ENCODE assay signal across 12 cellular contexts in genomic region chr7:140624903-140625558, GRCh38. TPM values are rescaled to one million over a fixed set of nuclear protein-coding genes. Genes with fewer than 3 reads are reported as not detected.
DNase-seq lines count a peak whose midpoint lies in the region; ATAC-seq and TF ChIP-seq lines count a peak whose summit lies in the region.
"Not testable (repeated sequence)": the region's sequence is repeated elsewhere in the genome, so short reads cannot be mapped to it uniquely, and the experiment has no call there.
"Had no signal": no experiment of that assay in that cellular context is flagged by ENCODE, and none has a peak within 500 bp of the region (broad histone marks: within the 10 kb centered on the region; RNA-seq: fewer than 3 reads in every experiment).

No MANE protein-coding gene starts in this region.

- not testable (repeated sequence) for TF ChIP-seq CTCF in chondrocyte (IDR thresholded peaks at IDR 0.05); fibroblast of villous mesenchyme (IDR thresholded peaks at IDR 0.05; ENCODE audit: insufficient read depth, low read depth, low read length); hepatocyte (IDR thresholded peaks at IDR 0.05; ENCODE audit: poor library complexity); nephron progenitor cell (IDR thresholded peaks at IDR 0.05); gastrocnemius medialis (IDR thresholded peaks at IDR 0.05 in 4 of 5, conservative IDR thresholded peaks at IDR 0.05 in 1 of 5); uterus (IDR thresholded peaks at IDR 0.05)

- not testable (repeated sequence) for H2AFZ ChIP-seq in hepatocyte

- H3K9me3 ChIP-seq in HUES6 (ENCODE audit: control insufficient read depth, insufficient read depth, low read depth, low read length); SJSA1 (replicated peaks); hepatocyte (ENCODE audit: low read depth); gastrocnemius medialis; uterus: not testable (repeated sequence)

- H3K4me1 Mint-ChIP-seq in chondrocyte (ENCODE audit: low read depth) (peaks cover 54% of the 10 kb centered on the region), nephron progenitor cell (peaks cover 27% of the 10 kb centered on the region)

- ATAC-seq in gastrocnemius medialis: not testable (repeated sequence)

- WGBS in hepatocyte (ENCODE audit: low lambda C conversion rate, missing lambda C conversion rate): 90% methylated on average over 17 of the region's 17 CpGs

- TF ChIP-seq POLR2A in gastrocnemius medialis (IDR thresholded peaks at IDR 0.05); uterus (IDR thresholded peaks at IDR 0.05): not testable (repeated sequence)

- H3K4me1 ChIP-seq in HUES6 (ENCODE audit: control insufficient read depth, insufficient read depth, low read length) (peaks cover 28% of the 10 kb centered on the region), SJSA1 (replicated peaks) (peaks cover 69% of the 10 kb centered on the region), hepatocyte (ENCODE audit: insufficient read depth) (peaks cover 19% of the 10 kb centered on the region), gastrocnemius medialis (peaks cover 8 to 14% of the 10 kb centered on the region in 2 donors), uterus (peaks cover 5 to 24% of the 10 kb centered on the region in 2 donors)

- not testable (repeated sequence) for H3K9ac ChIP-seq in HUES6 (ENCODE audit: low read length)

- not testable (repeated sequence) for H3K27me3 Mint-ChIP-seq in chondrocyte (ENCODE audit: low read depth); nephron progenitor cell (ENCODE audit: low read depth, poor library complexity)

- H3K79me2 ChIP-seq in hepatocyte: not testable (repeated sequence)

- H4K20me1 ChIP-seq in hepatocyte (ENCODE audit: insufficient read depth, poor library complexity, severe bottlenecking): not testable (repeated sequence)

- H3K27ac ChIP-seq in HUES6 (ENCODE audit: low read depth, low read length): peak overlapping the region; percentile 85; the same call in 1 of the 2 replicates
- peak overlapping the region; percentile 91 for H3K27ac ChIP-seq in SJSA1
- peak overlapping the region; percentile 87 for H3K27ac ChIP-seq in hepatocyte
- H3K27ac ChIP-seq in gastrocnemius medialis: peak overlapping the region; percentile 58 to 71 (median 62)
- H3K27ac ChIP-seq in uterus: peak overlapping the region; percentile 72 to 87

- not testable (repeated sequence) for H3K4me3 ChIP-seq in HUES6 (ENCODE audit: low read depth, low read length); SJSA1; fibroblast of villous mesenchyme (ENCODE audit: low read depth, low read length); hepatocyte; gastrocnemius medialis; uterus

- not testable (repeated sequence) for H3K4me3 Mint-ChIP-seq in chondrocyte (ENCODE audit: unreplicated experiment)
- peak overlapping the region; percentile 26 for H3K4me3 Mint-ChIP-seq in nephron progenitor cell

- not testable (repeated sequence) for H3K36me3 Mint-ChIP-seq in chondrocyte (ENCODE audit: low read depth)
- H3K36me3 Mint-ChIP-seq in nephron progenitor cell (ENCODE audit: low read depth): peaks cover 38% of the 10 kb centered on the region

- not testable (repeated sequence) for H3K27me3 ChIP-seq in HUES6 (ENCODE audit: control insufficient read depth, insufficient read depth, low read length); SJSA1 (replicated peaks); hepatocyte; gastrocnemius medialis; uterus

- intact Hi-C loops in gastrocnemius medialis (cut with DNase I; ENCODE audit: low total_unique reads); uterus (cut with DNase I; ENCODE audit: low total_unique reads): not testable (repeated sequence)

- in situ Hi-C loops in gastrocnemius medialis (cut with MboI; ENCODE audit: low sequenced_read_pairs in 4 of 4): not testable (repeated sequence)

- H3K36me3 ChIP-seq in HUES6 (ENCODE audit: control insufficient read depth, insufficient read depth, low read length); SJSA1; hepatocyte (replicated peaks; ENCODE audit: insufficient read depth, low read depth); gastrocnemius medialis; uterus: not testable (repeated sequence)

- not testable (repeated sequence) for H3K9me3 Mint-ChIP-seq in chondrocyte (ENCODE audit: low read depth); nephron progenitor cell

- H3K27ac Mint-ChIP-seq in chondrocyte (ENCODE audit: unreplicated experiment): peak overlapping the region; percentile 92
- H3K27ac Mint-ChIP-seq in nephron progenitor cell: peak overlapping the region; percentile 95

- H3K4me2 ChIP-seq in hepatocyte: not testable (repeated sequence)

- not testable (repeated sequence) for DNase-seq in SJSA1 (ENCODE audit: low read depth in 1 of 2, low spot score in 2 of 2); chondrocyte (ENCODE audit: low spot score); hepatocyte (ENCODE audit: low spot score); nephron progenitor cell; gastrocnemius medialis; uterus
- DNase-seq in fibroblast of villous mesenchyme (ENCODE audit: low read depth): peak; percentile 74

- H3K9me2 ChIP-seq in hepatocyte (replicated peaks; ENCODE audit: insufficient read depth): not testable (repeated sequence)

RNA-seq across cellular contexts. Expression of gene DENND2A, which starts 15.6 kb away (rescaled TPM):
- total RNA-seq in SJSA1 (2014; rRNA removed; shearing (Covaris generic)): 10.2 and 30.0 TPM in 2 replicates
- total RNA-seq in chondrocyte: 6.5 to 16.3 TPM (median 16.0 TPM) in 3 replicates
- total RNA-seq in fibroblast of villous mesenchyme: 25.5 and 26.7 TPM in 2 replicates
- total RNA-seq in hepatocyte: 5.9 and 6.7 TPM in 2 replicates
- 8.4 and 8.8 TPM in 2 replicates for polyA plus RNA-seq in hepatocyte
- total RNA-seq in gastrocnemius medialis: 1 to 10 TPM in 3 of 4 donors, under 1 TPM in 1; 0.73 to 2.6 (median 1.6) TPM
- 10 to 100 TPM in 3 of 4 donors, 1 to 10 TPM in 1; 9.1 to 84.8 (median 35.5) TPM for total RNA-seq in uterus
- total RNA-seq: CD4-positive, alpha-beta memory T cell; HepG2; HT-29; K562 had no signal
- polyA plus RNA-seq: CD4-positive, alpha-beta memory T cell; HepG2; K562 had no signal

RNA-seq across cellular contexts. Expression of gene ADCK2, which starts 47.7 kb away (rescaled TPM):
- 9.6 and 13.6 TPM in 2 replicates for total RNA-seq in SJSA1 (2014; rRNA removed; shearing (Covaris generic))
- total RNA-seq in chondrocyte (23.6 to 28.0 TPM (median 26.9 TPM) in 3 replicates), fibroblast of villous mesenchyme (12.9 and 20.3 TPM in 2 replicates), hepatocyte (22.4 and 22.8 TPM in 2 replicates), gastrocnemius medialis (10 to 100 TPM; 19.7 to 27.2 (median 23.3) TPM), uterus (10 to 100 TPM; 13.2 to 24.3 (median 22.4) TPM)
- 24.2 and 25.3 TPM in 2 replicates for polyA plus RNA-seq in hepatocyte
